Comparison of ENCODE assay signal across 2 cellular contexts in genomic region chr1:145707183-145707867, GRCh38.
TF ChIP-seq lines count a peak whose summit lies in the region.

Gene PDZK1, minus strand, starts transcription at chr1:145707368. Its CDS starts 19,347 bp downstream, at chr1:145688021.

TF ChIP-seq in A549, 52 proteins besides CTCF, POLR2A, EP300 and RAD21:
- TF ChIP-seq USF2 (IDR thresholded peaks at IDR 0.05), result no peak
- TF ChIP-seq ELK1 (IDR thresholded peaks at IDR 0.05; ENCODE audit: low read depth, low read length), result no peak
- TF ChIP-seq CHD4 (IDR thresholded peaks at IDR 0.05; ENCODE audit: borderline replicate concordance), result no peak
- TF ChIP-seq TFCP2L1 (CRISPR knock-in tag; IDR thresholded peaks at IDR 0.05), result no peak
- TF ChIP-seq FOSL2 (IDR thresholded peaks at IDR 0.05), result no peak
- TF ChIP-seq FOSL2 (CRISPR knock-in tag; IDR thresholded peaks at IDR 0.05), result no peak
- TF ChIP-seq MYC (IDR thresholded peaks at IDR 0.05; ENCODE audit: borderline replicate concordance, low read length), result no peak
- TF ChIP-seq RFX5 (IDR thresholded peaks at IDR 0.05), result no peak
- no peak for TF ChIP-seq CEBPB (IDR thresholded peaks at IDR 0.05)
- TF ChIP-seq HDAC2 (IDR thresholded peaks at IDR 0.05), result no peak
- TF ChIP-seq MAZ (IDR thresholded peaks at IDR 0.05; ENCODE audit: borderline replicate concordance, low read depth, low read length), result no peak
- no peak for TF ChIP-seq NR3C1 (IDR thresholded peaks at IDR 0.05)

TF ChIP-seq in IMR-90, 13 proteins besides CTCF, POLR2A, EP300 and RAD21:
- TF ChIP-seq MXI1 (IDR thresholded peaks at IDR 0.05; ENCODE audit: borderline replicate concordance, low read depth, low read length), result no peak
- no peak for TF ChIP-seq BHLHE40 (IDR thresholded peaks at IDR 0.05; ENCODE audit: low read depth, low read length)
- no peak for TF ChIP-seq RFX5 (IDR thresholded peaks at IDR 0.05; ENCODE audit: low read depth, low read length)
- TF ChIP-seq FOS (IDR thresholded peaks at IDR 0.05; ENCODE audit: low read depth, low read length), result no peak
- TF ChIP-seq MAFK (IDR thresholded peaks at IDR 0.05; ENCODE audit: low read depth, low read length), result no peak
- no peak for TF ChIP-seq RCOR1 (IDR thresholded peaks at IDR 0.05; ENCODE audit: insufficient replicate concordance, low read length)
- no peak for TF ChIP-seq MAZ (IDR thresholded peaks at IDR 0.05; ENCODE audit: borderline replicate concordance, low read depth, low read length)
- TF ChIP-seq CHD1 (IDR thresholded peaks at IDR 0.05; ENCODE audit: low read depth, low read length), result no peak
- no peak for TF ChIP-seq CEBPB (IDR thresholded peaks at IDR 0.05; ENCODE audit: low read depth, low read length)
- no peak for TF ChIP-seq SMC3 (IDR thresholded peaks at IDR 0.05; ENCODE audit: low read depth, low read length)
- no peak for TF ChIP-seq ELK1 (IDR thresholded peaks at IDR 0.05; ENCODE audit: borderline replicate concordance, low read depth, low read length)
- no peak for TF ChIP-seq USF2 (IDR thresholded peaks at IDR 0.05; ENCODE audit: low read depth, low read length)
- TF ChIP-seq NFE2L2 (IDR thresholded peaks at IDR 0.05; ENCODE audit: low read depth, low read length), result no peak
